In the genomic region with DNA sequence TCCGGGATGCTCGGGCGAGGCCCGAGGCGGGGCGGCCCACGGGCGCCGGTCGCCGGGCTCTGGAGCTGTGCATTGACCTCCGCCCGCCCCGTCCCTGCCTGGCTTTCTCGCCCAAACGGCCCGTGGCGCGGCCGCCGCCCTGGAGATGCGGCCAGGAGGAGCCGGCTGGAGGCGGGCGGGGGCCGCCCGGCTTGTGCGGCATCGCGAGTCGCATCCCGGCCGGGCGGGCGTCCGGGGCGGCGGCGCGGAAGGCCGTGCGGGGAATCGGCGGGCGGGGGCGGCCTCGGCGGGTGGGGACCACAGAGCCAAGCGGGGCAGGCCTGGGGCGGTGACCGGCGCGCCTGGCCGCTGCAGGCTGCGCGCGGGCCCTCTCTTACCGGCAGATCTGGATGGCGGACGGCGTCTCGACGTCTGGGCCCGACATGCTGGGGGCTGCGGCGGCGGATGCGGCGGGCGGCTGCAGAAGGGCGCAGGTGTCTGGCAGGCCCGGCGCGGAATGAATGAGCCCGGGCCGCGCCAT, we compare ENCODE assay signal across 1 cellular context.
TF ChIP-seq lines count a peak whose summit lies in the region.

No MANE protein-coding gene starts in this region.

TF ChIP-seq in WTC11, 78 proteins besides CTCF, POLR2A, EP300 and RAD21 (continued from another document):
- TF ChIP-seq, protein P1, sequence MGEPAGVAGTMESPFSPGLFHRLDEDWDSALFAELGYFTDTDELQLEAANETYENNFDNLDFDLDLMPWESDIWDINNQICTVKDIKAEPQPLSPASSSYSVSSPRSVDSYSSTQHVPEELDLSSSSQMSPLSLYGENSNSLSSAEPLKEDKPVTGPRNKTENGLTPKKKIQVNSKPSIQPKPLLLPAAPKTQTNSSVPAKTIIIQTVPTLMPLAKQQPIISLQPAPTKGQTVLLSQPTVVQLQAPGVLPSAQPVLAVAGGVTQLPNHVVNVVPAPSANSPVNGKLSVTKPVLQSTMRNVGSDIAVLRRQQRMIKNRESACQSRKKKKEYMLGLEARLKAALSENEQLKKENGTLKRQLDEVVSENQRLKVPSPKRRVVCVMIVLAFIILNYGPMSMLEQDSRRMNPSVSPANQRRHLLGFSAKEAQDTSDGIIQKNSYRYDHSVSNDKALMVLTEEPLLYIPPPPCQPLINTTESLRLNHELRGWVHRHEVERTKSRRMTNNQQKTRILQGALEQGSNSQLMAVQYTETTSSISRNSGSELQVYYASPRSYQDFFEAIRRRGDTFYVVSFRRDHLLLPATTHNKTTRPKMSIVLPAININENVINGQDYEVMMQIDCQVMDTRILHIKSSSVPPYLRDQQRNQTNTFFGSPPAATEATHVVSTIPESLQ (CRISPR knock-in tag; IDR thresholded peaks at IDR 0.05), result no peak
- no peak for TF ChIP-seq ELF4 (CRISPR knock-in tag; IDR thresholded peaks at IDR 0.05; ENCODE audit: low read depth)
- TF ChIP-seq SMAD3 (CRISPR knock-in tag; IDR thresholded peaks at IDR 0.05; ENCODE audit: borderline replicate concordance), result no peak
- TF ChIP-seq, protein P2, sequence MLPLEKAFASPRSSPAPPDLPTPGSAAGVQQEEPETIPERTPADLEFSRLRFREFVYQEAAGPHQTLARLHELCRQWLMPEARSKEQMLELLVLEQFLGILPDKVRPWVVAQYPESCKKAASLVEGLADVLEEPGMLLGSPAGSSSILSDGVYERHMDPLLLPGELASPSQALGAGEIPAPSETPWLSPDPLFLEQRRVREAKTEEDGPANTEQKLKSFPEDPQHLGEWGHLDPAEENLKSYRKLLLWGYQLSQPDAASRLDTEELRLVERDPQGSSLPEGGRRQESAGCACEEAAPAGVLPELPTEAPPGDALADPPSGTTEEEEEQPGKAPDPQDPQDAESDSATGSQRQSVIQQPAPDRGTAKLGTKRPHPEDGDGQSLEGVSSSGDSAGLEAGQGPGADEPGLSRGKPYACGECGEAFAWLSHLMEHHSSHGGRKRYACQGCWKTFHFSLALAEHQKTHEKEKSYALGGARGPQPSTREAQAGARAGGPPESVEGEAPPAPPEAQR (CRISPR knock-in tag; IDR thresholded peaks at IDR 0.05), result no peak
- TF ChIP-seq, protein P3, sequence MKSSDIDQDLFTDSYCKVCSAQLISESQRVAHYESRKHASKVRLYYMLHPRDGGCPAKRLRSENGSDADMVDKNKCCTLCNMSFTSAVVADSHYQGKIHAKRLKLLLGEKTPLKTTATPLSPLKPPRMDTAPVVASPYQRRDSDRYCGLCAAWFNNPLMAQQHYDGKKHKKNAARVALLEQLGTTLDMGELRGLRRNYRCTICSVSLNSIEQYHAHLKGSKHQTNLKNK (CRISPR knock-in tag; IDR thresholded peaks at IDR 0.05), result no peak
- TF ChIP-seq MXD4 (CRISPR knock-in tag; IDR thresholded peaks at IDR 0.05; ENCODE audit: borderline replicate concordance), result no peak
- TF ChIP-seq, protein P4, sequence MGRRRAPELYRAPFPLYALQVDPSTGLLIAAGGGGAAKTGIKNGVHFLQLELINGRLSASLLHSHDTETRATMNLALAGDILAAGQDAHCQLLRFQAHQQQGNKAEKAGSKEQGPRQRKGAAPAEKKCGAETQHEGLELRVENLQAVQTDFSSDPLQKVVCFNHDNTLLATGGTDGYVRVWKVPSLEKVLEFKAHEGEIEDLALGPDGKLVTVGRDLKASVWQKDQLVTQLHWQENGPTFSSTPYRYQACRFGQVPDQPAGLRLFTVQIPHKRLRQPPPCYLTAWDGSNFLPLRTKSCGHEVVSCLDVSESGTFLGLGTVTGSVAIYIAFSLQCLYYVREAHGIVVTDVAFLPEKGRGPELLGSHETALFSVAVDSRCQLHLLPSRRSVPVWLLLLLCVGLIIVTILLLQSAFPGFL (CRISPR knock-in tag; IDR thresholded peaks at IDR 0.05; ENCODE audit: borderline replicate concordance), result no peak
- no peak for TF ChIP-seq ATF1 (CRISPR knock-in tag; IDR thresholded peaks at IDR 0.05)
- TF ChIP-seq, protein P5, sequence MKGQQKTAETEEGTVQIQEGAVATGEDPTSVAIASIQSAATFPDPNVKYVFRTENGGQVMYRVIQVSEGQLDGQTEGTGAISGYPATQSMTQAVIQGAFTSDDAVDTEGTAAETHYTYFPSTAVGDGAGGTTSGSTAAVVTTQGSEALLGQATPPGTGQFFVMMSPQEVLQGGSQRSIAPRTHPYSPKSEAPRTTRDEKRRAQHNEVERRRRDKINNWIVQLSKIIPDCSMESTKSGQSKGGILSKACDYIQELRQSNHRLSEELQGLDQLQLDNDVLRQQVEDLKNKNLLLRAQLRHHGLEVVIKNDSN (CRISPR knock-in tag; IDR thresholded peaks at IDR 0.05), result no peak
- TF ChIP-seq, protein P6, sequence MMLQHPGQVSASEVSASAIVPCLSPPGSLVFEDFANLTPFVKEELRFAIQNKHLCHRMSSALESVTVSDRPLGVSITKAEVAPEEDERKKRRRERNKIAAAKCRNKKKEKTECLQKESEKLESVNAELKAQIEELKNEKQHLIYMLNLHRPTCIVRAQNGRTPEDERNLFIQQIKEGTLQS (CRISPR knock-in tag; conservative IDR thresholded peaks at IDR 0.05), result no peak
- no peak for TF ChIP-seq NFE2L1 (CRISPR knock-in tag; IDR thresholded peaks at IDR 0.05)
- TF ChIP-seq ZNF317 (CRISPR knock-in tag; IDR thresholded peaks at IDR 0.05; ENCODE audit: borderline replicate concordance, low read depth), result no peak
- TF ChIP-seq CBFB (CRISPR knock-in tag; IDR thresholded peaks at IDR 0.05; ENCODE audit: low read depth), result 0 out of 2 replicates have a peak, but pooled peaks have one; percentile 59
- TF ChIP-seq ZNF416 (CRISPR knock-in tag; IDR thresholded peaks at IDR 0.05), result no peak
- TF ChIP-seq JUN (CRISPR knock-in tag; IDR thresholded peaks at IDR 0.05), result peak; percentile 63; the same call in 1 of the 2 replicates
- peak; percentile 36; the same call in 1 of the 2 replicates for TF ChIP-seq CREM (CRISPR knock-in tag; IDR thresholded peaks at IDR 0.05)
TF ChIP-seq in WTC11: peak in this region for 11.
